18 cellular contexts compared by ENCODE assay signal in the genomic region with DNA sequence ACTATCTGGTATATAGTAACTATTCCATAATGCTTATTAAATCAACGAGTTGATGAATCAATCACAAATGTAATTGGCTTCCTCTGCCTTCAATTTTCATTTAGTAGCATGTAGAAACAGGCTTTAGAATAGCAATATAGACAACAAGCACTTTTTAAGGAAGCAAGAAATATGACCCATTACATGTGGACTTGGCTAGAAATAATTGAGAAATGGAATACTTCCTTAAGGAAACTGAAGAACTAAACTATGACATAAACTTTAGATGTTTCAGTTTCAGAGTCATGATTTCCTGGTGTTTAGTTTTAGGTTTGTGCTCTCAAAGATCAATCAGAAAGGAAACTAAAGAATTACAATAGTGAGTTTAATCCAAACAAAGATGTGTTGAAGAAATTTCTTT.
DNase-seq lines count a peak whose midpoint lies in the region; ATAC-seq, FAIRE-seq and TF ChIP-seq lines count a peak whose summit lies in the region.
"Had no signal": no experiment of that assay in that cellular context is flagged by ENCODE, and none has a peak within 500 bp of the region (broad histone marks: within the 10 kb centered on the region; RNA-seq: fewer than 3 reads in every experiment).

No MANE protein-coding gene starts in this region.

- no peak overlapping the region for H3K9ac ChIP-seq in adipocyte (ENCODE audit: low read length)
- H3K9ac ChIP-seq: BLaER1 treated with 17β-estradiol and CSF1 and Interleukin-3, amounts not matched to agents 10 nM and 100 nM had no signal

- no peak for DNase-seq in D721Med (ENCODE audit: insufficient read length, low spot score)
- peak; percentile 69 for DNase-seq in MV-4-11 (lab: John Stamatoyannopoulos, UW)
- peak; percentile 4 for DNase-seq in adipocyte (ENCODE audit: low read depth)
- DNase-seq in fibroblast of peridontal ligament (ENCODE audit: extremely low read depth) = peak; percentile 63
- DNase-seq in NCI-H146 (lab: John Stamatoyannopoulos, UW) = no peak
- DNase-seq: Calu3; CD8-positive, alpha-beta T cell; DMS 273 treated with DMSO at 0.1 percent for 48 hours; DMS53; DND-41; EL; H9 had no signal

- peak; percentile 99 for FAIRE-seq in D721Med (lab: Jason Lieb, UNC)
- FAIRE-seq: GM12878, GM19239, H1, HepG2 had no signal

- H3K27me3 ChIP-seq in adipocyte (replicated peaks; ENCODE audit: control insufficient read depth, insufficient read depth, low read length) = no peaks in the 10 kb centered on the region
- H3K27me3 ChIP-seq: BLaER1 treated with 17β-estradiol and CSF1 and Interleukin-3, amounts not matched to agents 10 nM and 100 nM had no signal

- no peaks in the 10 kb centered on the region for H3K9me3 ChIP-seq in adipocyte (ENCODE audit: control insufficient read depth, low read length)
- H3K9me3 ChIP-seq: BLaER1 treated with 17β-estradiol and CSF1 and Interleukin-3, amounts not matched to agents 10 nM and 100 nM had no signal

- no peaks in the 10 kb centered on the region for H3K36me3 ChIP-seq in adipocyte (ENCODE audit: control insufficient read depth, insufficient read depth, low read length, severe bottlenecking)
- H3K36me3 ChIP-seq: BLaER1 treated with 17β-estradiol and CSF1 and Interleukin-3, amounts not matched to agents 10 nM and 100 nM had no signal

- no peak for ATAC-seq in HG02571 (IDR thresholded peaks at IDR 0.05; ENCODE audit: unreplicated experiment)
- ATAC-seq: CD8-positive, alpha-beta T cell; GM12878; HepG2 had no signal

- no peak for TF ChIP-seq CTCF in D721Med (IDR thresholded peaks at IDR 0.05; ENCODE audit: insufficient read depth, missing control alignments)

- peaks cover 18% of the 10 kb centered on the region for H3K4me1 ChIP-seq in adipocyte (ENCODE audit: control insufficient read depth, insufficient read depth, low read length)
- H3K4me1 ChIP-seq: BLaER1 treated with 17β-estradiol and CSF1 and Interleukin-3, amounts not matched to agents 10 nM and 100 nM had no signal

- no peak overlapping the region for H3K4me3 ChIP-seq in adipocyte (ENCODE audit: low read length)
- H3K4me3 ChIP-seq: BLaER1 treated with 17β-estradiol and CSF1 and Interleukin-3, amounts not matched to agents 10 nM and 100 nM; GM12878 had no signal

Comparison
In these comparisons a context has a peak if more than half of its experiments do, and no peak if none do; other contexts are left out.
1. DNase-seq: peak in MV-4-11 (single experiment), adipocyte (single experiment) and fibroblast of peridontal ligament (single experiment); none in D721Med (single experiment) and NCI-H146 (single experiment).